In the genomic region with DNA sequence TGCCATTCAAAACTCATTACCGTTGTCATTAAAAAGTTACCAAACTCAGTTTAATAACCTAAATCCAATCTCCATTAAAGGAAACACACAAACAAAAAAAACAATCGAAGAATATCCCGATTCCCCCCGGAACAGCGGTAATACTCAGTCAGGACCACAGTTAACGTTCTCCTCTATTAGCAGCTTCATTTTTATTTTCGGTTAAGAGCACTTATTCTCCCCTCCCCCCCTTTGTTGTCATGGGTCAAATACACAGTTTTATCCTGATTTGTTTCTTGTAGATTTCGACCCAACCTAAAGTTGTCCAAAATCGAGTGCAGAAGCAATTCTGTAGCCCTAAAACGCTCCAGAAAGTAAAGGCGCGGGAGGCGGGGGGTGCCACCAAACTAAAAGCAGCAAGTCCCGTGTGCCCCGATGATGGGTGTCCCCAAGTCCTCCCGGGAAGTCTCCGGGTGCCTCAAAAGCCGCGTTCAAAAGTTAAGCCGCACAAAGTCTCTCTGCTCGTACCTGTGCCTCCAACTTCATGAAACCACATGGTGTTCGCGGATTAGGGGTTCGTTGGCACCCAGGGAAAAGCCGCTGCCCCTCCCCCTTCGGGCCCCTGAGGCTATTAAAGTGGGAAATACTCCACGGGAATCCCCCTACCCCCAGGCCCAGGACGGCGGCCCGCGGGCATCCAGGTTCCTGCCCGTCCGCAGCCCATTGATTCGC, we compare ENCODE assay signal across 8 cellular contexts. TPM values are rescaled to one million over a fixed set of nuclear protein-coding genes. Genes with fewer than 3 reads are reported as not detected.
DNase-seq lines count a peak whose midpoint lies in the region; ATAC-seq and TF ChIP-seq lines count a peak whose summit lies in the region.

No MANE protein-coding gene starts in this region.

- H3K27me3 ChIP-seq in BLaER1 treated with 17β-estradiol and CSF1 and Interleukin-3, amounts not matched to agents 10 nM and 100 nM = no peaks in the 10 kb centered on the region
- H3K27me3 ChIP-seq in SK-N-SH (ENCODE audit: insufficient read depth) = no peaks in the 10 kb centered on the region
- H3K27me3 ChIP-seq in mammary epithelial cell (ENCODE audit: insufficient read depth, low read length) = no peaks in the 10 kb centered on the region
- H3K27me3 ChIP-seq in right lobe of liver = no peaks in the 10 kb centered on the region

- in situ Hi-C loops in mammary epithelial cell (cut with MboI; ENCODE audit: low sequenced_read_pairs in 2 of 2) = no loop called here

- peak overlapping the region; percentile 98 to 100 (median 99) for H3K9ac ChIP-seq in BLaER1 treated with 17β-estradiol and CSF1 and Interleukin-3, amounts not matched to agents 10 nM and 100 nM
- H3K9ac ChIP-seq in SK-N-SH = peak overlapping the region; percentile 99
- H3K9ac ChIP-seq in mammary epithelial cell (ENCODE audit: insufficient read depth, low read length) = peak overlapping the region; percentile 82

- H3K4me3 ChIP-seq in BLaER1 treated with 17β-estradiol and CSF1 and Interleukin-3, amounts not matched to agents 10 nM and 100 nM = peak overlapping the region; percentile 91 to 100 (median 98)
- H3K4me3 ChIP-seq in SK-N-SH (ENCODE audit: low read depth in 2 of 2, low read length in 1 of 2) (peak overlapping the region; percentile 67 to 93), mammary epithelial cell (replicated peaks in 1 of 3; ENCODE audit: insufficient read depth in 1 of 3, low read depth in 2 of 3, low read length in 3 of 3) (peak overlapping the region; percentile 59 to 97 (median 76)), right lobe of liver (peak overlapping the region; percentile 85 to 97 (median 90))

- DNase-seq in HCEC 1CT (peak; percentile 23), SK-N-SH (peak; percentile 36), mammary epithelial cell (peak; percentile 18), right lobe of liver (peak in 2 of 3 donors; percentile 55 to 69), ecto neural progenitor cell (ENCODE audit: low spot score) (no peak)
- peak in 2 of 3 donors; percentile 16 to 31 for DNase-seq in stimulated activated CD4-positive, alpha-beta T cell treated with anti-CD3 and anti-CD28 coated beads, TNF-alpha, amount 100 ng/mL, for 48 hours (ENCODE audit: low read depth in 3 of 3)

- no peak for TF ChIP-seq RAD21 in SK-N-SH (IDR thresholded peaks at IDR 0.05; ENCODE audit: low read length)

- H2AFZ ChIP-seq in SK-N-SH (ENCODE audit: low read depth) = no peak overlapping the region
- H2AFZ ChIP-seq in mammary epithelial cell (ENCODE audit: low read depth, low read length) = peak overlapping the region; percentile 95

- peaks cover 68% of the 10 kb centered on the region for H3K79me2 ChIP-seq in SK-N-SH (ENCODE audit: insufficient read depth)
- peaks cover 58% of the 10 kb centered on the region for H3K79me2 ChIP-seq in mammary epithelial cell (ENCODE audit: insufficient read depth, low read length)

- POLR2A ChIA-PET in SK-N-SH (lab: Yijun Ruan, JAX) = interaction anchor here (0.6 kb wide), 1 partner anchor 56 kb away, joined by 3 read pairs; no protein-coding TSS in a partner anchor

- no peaks in the 10 kb centered on the region for H3K9me3 ChIP-seq in BLaER1 treated with 17β-estradiol and CSF1 and Interleukin-3, amounts not matched to agents 10 nM and 100 nM (replicated peaks in 1 of 11)
- H3K9me3 ChIP-seq in SK-N-SH (no peaks in the 10 kb centered on the region), mammary epithelial cell (replicated peaks; ENCODE audit: insufficient read depth, low read length) (no peaks in the 10 kb centered on the region), right lobe of liver (no peaks in the 10 kb centered on the region)

- TF ChIP-seq POLR2A in right lobe of liver (IDR thresholded peaks at IDR 0.05) = no peak

- WGBS in SK-N-SH (ENCODE audit: low lambda C conversion rate) = 1% methylated on average over 27 of the region's 34 CpGs
- under 1% methylated on average over 21 of the region's 34 CpGs for WGBS in mammary epithelial cell (ENCODE audit: low coverage, missing lambda C conversion rate)
- 0% methylated on average over 13 of the region's 34 CpGs for WGBS in right lobe of liver (ENCODE audit: insufficient coverage, low coverage, low lambda C conversion rate, missing lambda C conversion rate)

- TF ChIP-seq EP300 in SK-N-SH (IDR thresholded peaks at IDR 0.05; ENCODE audit: borderline replicate concordance in 1 of 2, low read depth in 1 of 2, low read length in 1 of 2) = no peak

- H3K4me1 ChIP-seq in BLaER1 treated with 17β-estradiol and CSF1 and Interleukin-3, amounts not matched to agents 10 nM and 100 nM = peaks cover 35 to 46% (median 38%) of the 10 kb centered on the region in 10 experiments
- H3K4me1 ChIP-seq in SK-N-SH (ENCODE audit: control insufficient read depth in 1 of 2, insufficient read depth in 2 of 2, low read depth in 1 of 2, low read length in 1 of 2) (peaks cover 3 to 6% of the 10 kb centered on the region in 2 experiments; a peak in 2 of 4 replicates), mammary epithelial cell (ENCODE audit: insufficient read depth, low read length) (peaks cover 10% of the 10 kb centered on the region), right lobe of liver (peaks cover 0 to 16% (median 6%) of the 10 kb centered on the region in 4 donors)

- peak overlapping the region; percentile 74 to 97 (median 88) for H3K4me2 ChIP-seq in BLaER1 treated with 17β-estradiol and CSF1 and Interleukin-3, amounts not matched to agents 10 nM and 100 nM
- H3K4me2 ChIP-seq in SK-N-SH (peak overlapping the region; percentile 99), mammary epithelial cell (ENCODE audit: insufficient read depth, low read depth, low read length) (peak overlapping the region; percentile 97)

- CTCF ChIA-PET in SK-N-SH (lab: Yijun Ruan, JAX) (interaction anchor here (0.7 to 4.1 kb wide), 10 partner anchors 10 to 226 kb away, joined by 3 to 26 read pairs (median 4); partner anchors contain the start of genes CDR2L, MIF4GD and NT5C), mammary epithelial cell (lab: Charles Lee; ENCODE audit: low non-redundant PET) (interaction anchor here (0.6 to 1.0 kb wide), 2 partner anchors 20 to 68 kb away, joined by 4 to 5 read pairs; no protein-coding TSS in a partner anchor)

- peaks cover 38 to 43% (median 41%) of the 10 kb centered on the region in 11 experiments for H3K36me3 ChIP-seq in BLaER1 treated with 17β-estradiol and CSF1 and Interleukin-3, amounts not matched to agents 10 nM and 100 nM
- H3K36me3 ChIP-seq in SK-N-SH (replicated peaks in 1 of 2; ENCODE audit: control insufficient read depth in 1 of 2, insufficient read depth in 2 of 2, low read length in 1 of 2) (peaks cover 3 to 41% of the 10 kb centered on the region in 2 experiments), mammary epithelial cell (ENCODE audit: insufficient read depth, low read length) (peaks cover 6% of the 10 kb centered on the region), right lobe of liver (peaks cover 0 to 23% (median 0%) of the 10 kb centered on the region in 4 donors)

- BruUV-seq in mammary epithelial cell (replicated peaks; lab: Mats Ljungman, UMichigan) = no TSS peak

- dilution Hi-C loops in mammary epithelial cell (cut with HindIII; ENCODE audit: low sequenced_read_pairs) = loop anchor here (5.0 kb wide), 1 partner anchor 69 kb away; no protein-coding TSS in a partner anchor

- H3F3A ChIP-seq in SK-N-SH (replicated peaks; ENCODE audit: insufficient read depth) = peaks cover 20% of the 10 kb centered on the region

- H3K9me2 ChIP-seq in SK-N-SH = no peaks in the 10 kb centered on the region

- ATAC-seq in right lobe of liver = peak; percentile 1 to 28 (median 4)
- ATAC-seq in GM21515 (IDR thresholded peaks at IDR 0.05; ENCODE audit: unreplicated experiment) = no peak

- H4K20me1 ChIP-seq in BLaER1 treated with 17β-estradiol and CSF1 and Interleukin-3, amounts not matched to agents 10 nM and 100 nM = peaks cover 54 to 57% (median 56%) of the 10 kb centered on the region in 11 experiments; a peak in 21 of 22 replicates
- peaks cover 50% of the 10 kb centered on the region for H4K20me1 ChIP-seq in SK-N-SH (ENCODE audit: insufficient read depth)
- peaks cover 3% of the 10 kb centered on the region for H4K20me1 ChIP-seq in mammary epithelial cell (ENCODE audit: insufficient read depth, low read length)

- intact Hi-C loops in mammary epithelial cell (cut with micrococcal nuclease) = loop anchor here (2.0 to 5.0 kb wide), 3 partner anchors 21 to 134 kb away; partner anchors contain the start of genes ATP5PD, JPT1 and KCTD2
- intact Hi-C loops in right lobe of liver (cut with DNase I) = no loop called here

- TF ChIP-seq CTCF in SK-N-SH (IDR thresholded peaks at IDR 0.05) (no peak), mammary epithelial cell (conservative IDR thresholded peaks at IDR 0.05 in 1 of 2, IDR thresholded peaks at IDR 0.05 in 1 of 2; ENCODE audit: extremely low read depth in 1 of 2, insufficient read depth in 1 of 2, low read depth in 1 of 2, low read length in 2 of 2) (no peak), right lobe of liver (IDR thresholded peaks at IDR 0.05) (no peak)

- H3K27ac ChIP-seq in BLaER1 treated with 17β-estradiol and CSF1 and Interleukin-3, amounts not matched to agents 10 nM and 100 nM = peak overlapping the region; percentile 98 to 100 (median 100)
- H3K27ac ChIP-seq in SK-N-SH (ENCODE audit: low read depth in 2 of 2, low read length in 1 of 2) (peak overlapping the region; percentile 90 to 99), mammary epithelial cell (ENCODE audit: insufficient read depth, low read depth, low read length) (peak overlapping the region; percentile 83), right lobe of liver (peak overlapping the region; percentile 94 to 96 (median 96))

RNA-seq across cellular contexts. Expression of gene SUMO2, which starts 1.0 kb away (rescaled TPM):
- polyA plus RNA-seq in SK-N-SH (2012; rRNA removed) (85.5 and 114 TPM in 2 replicates), mammary epithelial cell (71.8 TPM)
- 133 and 184 TPM in 2 replicates for polyA plus RNA-seq in SK-N-SH (2012; cell fraction: cytosol; rRNA removed)
- 25.6 and 43.8 TPM in 2 replicates for polyA plus RNA-seq in SK-N-SH (2012; cell fraction: nucleus; rRNA removed)
- total RNA-seq in mammary epithelial cell (100 to 1,000 TPM in 1 of 2 donors, 10 to 100 TPM in 1; 49.7 to 279 TPM), right lobe of liver (100 to 1,000 TPM in 3 of 6 experiments, 10 to 100 TPM in 3; 23.6 to 120 (median 108) TPM)
- 141 TPM for polyA minus RNA-seq in mammary epithelial cell

RNA-seq across cellular contexts. Expression of gene NUP85, which starts 23.7 kb away (rescaled TPM):
- polyA plus RNA-seq in SK-N-SH (2012; rRNA removed) (80.5 and 99.8 TPM in 2 replicates), mammary epithelial cell (75.8 TPM)
- 38.2 and 55.2 TPM in 2 replicates for polyA plus RNA-seq in SK-N-SH (2012; cell fraction: cytosol; rRNA removed)
- polyA plus RNA-seq in SK-N-SH (2012; cell fraction: nucleus; rRNA removed) = 258 and 284 TPM in 2 replicates
- total RNA-seq in mammary epithelial cell (10 to 100 TPM; 28.2 to 60.8 TPM), right lobe of liver (10 to 100 TPM; 15.3 to 32.8 (median 25.9) TPM)
- polyA minus RNA-seq in mammary epithelial cell = 144 TPM

RNA-seq across cellular contexts. Expression of gene JPT1, which starts 27.5 kb away (rescaled TPM):
- polyA plus RNA-seq in SK-N-SH (2012; rRNA removed) (259 and 490 TPM in 2 replicates), mammary epithelial cell (280 TPM)
- 407 and 471 TPM in 2 replicates for polyA plus RNA-seq in SK-N-SH (2012; cell fraction: cytosol; rRNA removed)
- polyA plus RNA-seq in SK-N-SH (2012; cell fraction: nucleus; rRNA removed) = 165 and 240 TPM in 2 replicates
- total RNA-seq in mammary epithelial cell (100 to 1,000 TPM; 107 to 223 TPM), right lobe of liver (10 to 100 TPM; 16.7 to 57.8 (median 29.5) TPM)
- 110 TPM for polyA minus RNA-seq in mammary epithelial cell

RNA-seq across cellular contexts. Expression of gene NT5C, which starts 50.2 kb away (rescaled TPM):
- polyA plus RNA-seq in SK-N-SH (2012; rRNA removed) = 111 and 114 TPM in 2 replicates
- 53.5 and 66.8 TPM in 2 replicates for polyA plus RNA-seq in SK-N-SH (2012; cell fraction: cytosol; rRNA removed)
- 316 and 454 TPM in 2 replicates for polyA plus RNA-seq in SK-N-SH (2012; cell fraction: nucleus; rRNA removed)
- total RNA-seq in mammary epithelial cell = 10 to 100 TPM; 45.7 to 65.7 TPM
- polyA plus RNA-seq in mammary epithelial cell = 37.9 TPM
- 27.5 TPM for polyA minus RNA-seq in mammary epithelial cell
- 10 to 100 TPM; 10.5 to 35.1 (median 12.6) TPM for total RNA-seq in right lobe of liver
